Comparison of ENCODE assay signal across 1 cellular context in genomic region chr20:25407311-25408169, GRCh38.
TF ChIP-seq lines count a peak whose summit lies in the region.

TSS of gene GINS1 (plus strand) at chr20:25407673. CDS start at chr20:25407821, 148 bp downstream.

TF ChIP-seq in A549, 52 proteins besides CTCF, POLR2A, EP300 and RAD21 (continued from another document):
- TF ChIP-seq MYC (IDR thresholded peaks at IDR 0.05; ENCODE audit: borderline replicate concordance, low read length) (peak; percentile 63; the same call in 1 of the 2 replicates), RNF2 (IDR thresholded peaks at IDR 0.05; ENCODE audit: borderline replicate concordance, low read depth) (peak; percentile 77; the same call in 1 of the 2 replicates), JUNB (IDR thresholded peaks at IDR 0.05) (no peak), HMGXB4 (CRISPR knock-in tag; IDR thresholded peaks at IDR 0.05; ENCODE audit: borderline replicate concordance) (no peak; the same call in 1 of the 2 replicates), HOXA7 (CRISPR knock-in tag; IDR thresholded peaks at IDR 0.05) (no peak), MAX (IDR thresholded peaks at IDR 0.05) (peak; percentile 98), HOXB5 (CRISPR knock-in tag; IDR thresholded peaks at IDR 0.05) (peak; percentile 68; the same call in 1 of the 2 replicates), PHF8 (IDR thresholded peaks at IDR 0.05; ENCODE audit: borderline replicate concordance, low read depth) (peak; percentile 89), USF2 (IDR thresholded peaks at IDR 0.05) (0 out of 2 replicates have a peak, but pooled peaks have one; percentile 3), MAFK (IDR thresholded peaks at IDR 0.05; ENCODE audit: partially characterized antibody) (peak; percentile 35)
